ENCODE assay signal across 8 cellular contexts in genomic region chr10:29735628-29736324, GRCh38.
DNase-seq lines count a peak whose midpoint lies in the region; ATAC-seq and TF ChIP-seq lines count a peak whose summit lies in the region.

No MANE protein-coding gene starts in this region.

- ATAC-seq in GM18517 (IDR thresholded peaks at IDR 0.05; ENCODE audit: unreplicated experiment) (peak; percentile 73), HG03039 (IDR thresholded peaks at IDR 0.05; ENCODE audit: unreplicated experiment) (peak; percentile 77)

- intact Hi-C loops in lower leg skin (cut with DNase I; ENCODE audit: low total_unique reads): no loop called here

- peak overlapping the region; percentile 74 for H3K4me3 ChIP-seq in lower leg skin (ENCODE audit: low read depth, poor library complexity, severe bottlenecking)

- no peak for TF ChIP-seq POLR2A in lower leg skin (IDR thresholded peaks at IDR 0.05)

- 0 to 1% methylated on average over 21 to 61 of the region's 80 CpGs for WGBS in lower leg skin, 2 donors

- peak; percentile 65 for DNase-seq in A172 (ENCODE audit: low spot score)
- peak; percentile 19 for DNase-seq in NCI-H2196 treated with DMSO at 0.1 percent for 48 hours (lab: John Stamatoyannopoulos, UW; ENCODE audit: unreplicated experiment)
- DNase-seq in activated CD4-positive, alpha-beta T cell treated with anti-CD3 and anti-CD28 coated beads for 48 hours: peak; percentile 89
- DNase-seq in cortex of kidney (lab: John Stamatoyannopoulos, UW): peak; percentile 60
- DNase-seq in lower leg skin (ENCODE audit: low spot score in 2 of 2): peak; percentile 80 to 97
- DNase-seq in stimulated activated CD4-positive, alpha-beta T cell treated with anti-CD3 and anti-CD28 coated beads, Interleukin-4, amount 100 ng/mL, for 48 hours (ENCODE audit: low read depth in 2 of 2): peak; percentile 77 to 80

- TF ChIP-seq CTCF in lower leg skin (IDR thresholded peaks at IDR 0.05): peak in 2 of 3 donors; percentile 56 to 80

Comparison
In these comparisons a context has a peak if more than half of its experiments do, and no peak if none do; other contexts are left out.
1. Peak in every context shown above with its lines: DNase-seq, ATAC-seq and H3K4me3 ChIP-seq.
2. DNase-seq: peak in every context shown above with its lines; median percentile 89 in activated CD4-positive, alpha-beta T cell treated with anti-CD3 and anti-CD28 coated beads for 48 hours; 88 in lower leg skin; 78 in stimulated activated CD4-positive, alpha-beta T cell treated with anti-CD3 and anti-CD28 coated beads, Interleukin-4, amount 100 ng/mL, for 48 hours; 65 in A172; 60 in cortex of kidney; 19 in NCI-H2196 treated with DMSO at 0.1 percent for 48 hours.